In the genomic region with DNA sequence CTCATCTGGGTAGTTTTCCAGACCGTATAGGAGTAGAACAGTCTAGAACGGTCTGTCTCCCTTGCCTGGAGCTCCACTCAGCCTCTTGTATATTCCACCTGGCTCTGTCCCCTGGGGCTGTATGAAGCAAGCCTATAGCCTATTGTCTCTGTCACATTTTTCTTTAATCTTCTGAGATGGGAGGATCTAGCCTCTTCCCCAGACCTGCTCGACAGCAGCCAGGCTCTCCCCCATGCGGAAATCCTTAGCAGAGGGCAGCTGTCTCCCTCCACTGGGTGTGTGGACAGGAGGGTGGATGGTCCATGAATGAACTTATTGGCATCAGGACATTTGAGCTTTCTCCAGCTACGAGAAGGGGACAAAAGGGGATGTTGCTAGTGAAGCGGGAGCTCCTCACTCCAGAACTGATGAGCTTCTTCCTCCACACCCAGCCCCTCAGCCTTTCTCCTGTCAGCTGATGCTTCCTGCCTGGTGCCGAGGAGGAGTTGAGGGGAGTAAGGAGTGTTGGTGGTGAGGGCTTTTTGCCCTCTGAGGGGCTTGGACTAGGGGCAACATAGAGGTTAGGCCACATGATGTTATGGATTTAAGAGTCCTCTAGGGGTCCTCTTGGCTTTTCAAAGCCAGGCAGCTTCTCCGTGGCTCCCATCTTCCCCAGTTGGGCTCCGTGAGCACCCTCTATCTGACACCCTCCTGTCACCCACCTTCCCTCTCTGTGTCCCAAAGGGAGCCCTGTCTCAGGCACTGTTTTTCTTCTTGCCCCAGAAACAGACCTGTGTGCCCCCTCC, we compare ENCODE assay signal across 11 cellular contexts. TPM values are rescaled to one million over a fixed set of nuclear protein-coding genes. Genes with fewer than 3 reads are reported as not detected.
DNase-seq lines count a peak whose midpoint lies in the region; ATAC-seq and TF ChIP-seq lines count a peak whose summit lies in the region.
"Had no signal": no experiment of that assay in that cellular context is flagged by ENCODE, and none has a peak within 500 bp of the region (broad histone marks: within the 10 kb centered on the region; RNA-seq: fewer than 3 reads in every experiment).

No MANE protein-coding gene starts in this region.

- TF ChIP-seq CTCF in GM12873 (IDR thresholded peaks at IDR 0.05; ENCODE audit: insufficient read depth, low read depth, low read length, missing control alignments), result peak; percentile 33
- TF ChIP-seq CTCF in OCI-LY1 (IDR thresholded peaks at IDR 0.05; ENCODE audit: low read length), result peak; percentile 8; the same call in 1 of the 2 replicates
- peak in 1 of 3 experiments; percentile 12 for TF ChIP-seq CTCF in esophagus muscularis mucosa (IDR thresholded peaks at IDR 0.05)
- TF ChIP-seq CTCF in gastrocnemius medialis (IDR thresholded peaks at IDR 0.05 in 4 of 5, conservative IDR thresholded peaks at IDR 0.05 in 1 of 5), result peak in 1 of 5 experiments; percentile 26
- TF ChIP-seq CTCF in lower leg skin (IDR thresholded peaks at IDR 0.05), result no peak

- H3K36me3 ChIP-seq in OCI-LY1 (ENCODE audit: insufficient read depth, low read length) (no peaks in the 10 kb centered on the region), esophagus muscularis mucosa (peaks cover 7 to 35% (median 34%) of the 10 kb centered on the region in 4 donors), gastrocnemius medialis (peaks cover 0 to 13% of the 10 kb centered on the region in 2 donors)

- no peak overlapping the region for H3K9ac ChIP-seq in OCI-LY1 (ENCODE audit: low read length)

- DNase-seq in esophagus muscularis mucosa (ENCODE audit: extremely low spot score), result no peak
- DNase-seq in gastrocnemius medialis, result no peak
- no peak for DNase-seq in NK-92 treated with Interleukin-12 subunit alpha and Interleukin-12 subunit beta, amount 100 ng/mL, for 24 hours (lab: John Stamatoyannopoulos, UW)
- no peak for DNase-seq in lower leg skin (ENCODE audit: low spot score in 2 of 2)
- DNase-seq: activated CD4-positive, alpha-beta T cell treated with anti-CD3 and anti-CD28 coated beads, Interleukin-2, amount 50 U/mL, for 1 hour; kidney; NCI-H748 treated with DMSO at 0.1 percent for 48 hours had no signal

- no peak for ATAC-seq in gastrocnemius medialis
- no peak for ATAC-seq in HG02973 (IDR thresholded peaks at IDR 0.05; ENCODE audit: unreplicated experiment)
- ATAC-seq in HG03135 (IDR thresholded peaks at IDR 0.05; ENCODE audit: unreplicated experiment), result no peak

- H3K27ac ChIP-seq in OCI-LY1 (ENCODE audit: low read depth, low read length, poor library complexity, severe bottlenecking), result no peak overlapping the region
- H3K27ac ChIP-seq in esophagus muscularis mucosa (replicated peaks in 1 of 4), result peak overlapping the region; percentile 82 to 92 (median 86)
- H3K27ac ChIP-seq in gastrocnemius medialis, result peak overlapping the region; percentile 73 to 87 (median 82)

- no peak for TF ChIP-seq EP300 in esophagus muscularis mucosa (IDR thresholded peaks at IDR 0.05)

- no peak overlapping the region for H3K4me2 ChIP-seq in OCI-LY1 (ENCODE audit: low read length)

- WGBS in esophagus muscularis mucosa, result 67% methylated on average over 9 of the region's 9 CpGs
- 73 to 79% methylated on average over 9 of the region's 9 CpGs for WGBS in lower leg skin, 2 donors

- no peaks in the 10 kb centered on the region for H3F3A ChIP-seq in OCI-LY1 (ENCODE audit: insufficient read depth, low read length)

- H3K9me2 ChIP-seq in OCI-LY1 (ENCODE audit: low read depth, low read length), result no peaks in the 10 kb centered on the region

- H3K4me1 ChIP-seq in OCI-LY1 (ENCODE audit: insufficient read depth, low read length, severe bottlenecking) (no peaks in the 10 kb centered on the region), esophagus muscularis mucosa (peaks cover 56 to 72% (median 63%) of the 10 kb centered on the region in 4 donors), gastrocnemius medialis (peaks cover 29 to 42% of the 10 kb centered on the region in 2 donors)

- H3K9me3 ChIP-seq in OCI-LY1 (ENCODE audit: low read length) (no peaks in the 10 kb centered on the region), esophagus muscularis mucosa (no peaks in the 10 kb centered on the region), gastrocnemius medialis (no peaks in the 10 kb centered on the region)

- no peaks in the 10 kb centered on the region for H3K79me2 ChIP-seq in OCI-LY1 (ENCODE audit: insufficient read depth, low read length)

- H3K4me3 ChIP-seq in OCI-LY1 (ENCODE audit: low read depth, low read length, poor library complexity, severe bottlenecking) (no peak overlapping the region), esophagus muscularis mucosa (no peak overlapping the region), gastrocnemius medialis (no peak overlapping the region), lower leg skin (ENCODE audit: low read depth, poor library complexity, severe bottlenecking) (no peak overlapping the region)

- intact Hi-C loops in esophagus muscularis mucosa (cut with DNase I), result no loop called here
- intact Hi-C loops in gastrocnemius medialis (cut with DNase I; ENCODE audit: low total_unique reads), result no loop called here
- intact Hi-C loops in lower leg skin (cut with DNase I; ENCODE audit: low total_unique reads), result no loop called here

- in situ Hi-C loops in gastrocnemius medialis (cut with MboI; ENCODE audit: low sequenced_read_pairs in 4 of 4), result no loop called here

- H3K27me3 ChIP-seq in OCI-LY1 (ENCODE audit: insufficient read depth, low read length) (peaks cover 1% of the 10 kb centered on the region; the same call in 1 of the 2 replicates), esophagus muscularis mucosa (no peaks in the 10 kb centered on the region), gastrocnemius medialis (no peaks in the 10 kb centered on the region)

- no peaks in the 10 kb centered on the region for H4K20me1 ChIP-seq in OCI-LY1 (ENCODE audit: insufficient read depth, low read length)

- H2AFZ ChIP-seq in OCI-LY1 (ENCODE audit: low read length), result no peak overlapping the region

- TF ChIP-seq POLR2A in esophagus muscularis mucosa (IDR thresholded peaks at IDR 0.05; ENCODE audit: low read depth) (no peak), gastrocnemius medialis (IDR thresholded peaks at IDR 0.05) (no peak), lower leg skin (IDR thresholded peaks at IDR 0.05) (no peak)

RNA-seq across cellular contexts. Expression of gene ARHGAP23, which starts 28.0 kb away (rescaled TPM):
- total RNA-seq in esophagus muscularis mucosa (100 to 1,000 TPM in 2 of 4 donors, 10 to 100 TPM in 2; 58.6 to 150 (median 104) TPM), gastrocnemius medialis (10 to 100 TPM in 3 of 4 donors, 1 to 10 TPM in 1; 8.0 to 22.7 (median 12.1) TPM), lower leg skin (100 to 1,000 TPM; 127 to 201 (median 149) TPM)

Comparison
In these comparisons a context has a peak if more than half of its experiments do, and no peak if none do; other contexts are left out.
1. CTCF ChIP-seq: peak in GM12873 (single experiment) and OCI-LY1 (single experiment); none in lower leg skin (0 of 3).